Comparison of ENCODE assay signal across 1 cellular context in the genomic region with DNA sequence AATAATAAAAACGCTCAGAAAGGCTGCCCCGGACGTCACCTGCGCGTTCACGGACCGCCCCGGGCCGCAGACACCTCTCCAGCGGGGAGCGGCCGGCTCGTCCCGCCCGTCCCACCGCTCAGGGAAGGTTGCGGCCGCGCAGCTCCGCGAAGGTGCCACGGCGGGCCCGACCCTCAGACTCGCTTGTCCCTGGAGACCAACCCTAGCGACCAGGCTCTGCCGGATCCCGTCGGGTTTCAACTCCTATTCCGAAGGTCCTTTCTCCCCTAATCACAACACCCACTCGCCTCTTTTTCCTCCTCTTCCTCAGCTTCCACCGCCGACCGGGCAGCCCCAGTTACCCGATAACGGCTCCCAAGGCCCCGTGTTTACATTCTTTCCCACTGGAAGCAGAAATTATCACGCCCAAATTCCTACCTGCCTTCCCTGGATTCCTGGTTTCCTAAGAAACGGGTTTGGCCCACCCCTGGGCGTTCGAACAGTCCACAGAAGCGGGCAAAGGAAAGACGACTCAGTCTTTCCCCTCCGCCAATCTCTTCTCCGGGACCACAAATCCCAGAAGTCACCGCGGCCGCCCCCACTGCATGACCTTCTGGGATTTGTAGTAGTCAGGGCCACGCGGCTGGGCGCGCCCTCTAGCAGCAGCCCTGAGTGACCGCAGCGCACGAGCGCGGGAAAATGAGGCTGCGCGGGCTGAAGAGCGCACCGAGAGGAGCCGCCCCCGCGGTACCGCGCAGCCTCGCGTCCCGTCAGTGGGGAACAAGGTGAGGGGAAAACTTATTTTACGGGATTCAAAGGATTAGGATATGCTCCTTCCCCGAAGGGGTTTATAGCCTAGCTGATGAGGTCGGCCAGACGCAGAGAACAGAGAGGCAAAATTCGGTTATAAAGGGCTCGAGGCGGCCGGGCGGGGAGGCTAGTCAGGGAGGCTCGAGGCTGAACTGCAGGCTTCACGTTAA.
A peak's percentile ranks its signal among the peaks of the same experiment; 100 is the strongest.
TF ChIP-seq lines count a peak whose summit lies in the region.

A gene with protein sequence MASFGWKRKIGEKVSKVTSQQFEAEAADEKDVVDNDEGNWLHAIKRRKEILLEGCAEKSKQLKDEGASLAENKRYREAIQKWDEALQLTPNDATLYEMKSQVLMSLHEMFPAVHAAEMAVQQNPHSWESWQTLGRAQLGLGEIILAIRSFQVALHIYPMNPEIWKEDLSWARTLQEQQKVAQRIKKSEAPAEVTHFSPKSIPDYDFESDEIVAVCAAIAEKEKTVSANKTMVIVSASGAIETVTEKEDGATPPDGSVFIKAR (minus strand): TSS at position 555 of the 959 bp plus-strand sequence. CDS start 8,943 bp downstream, outside the sequence.

TF ChIP-seq in HepG2, 621 proteins besides CTCF, POLR2A, EP300 and RAD21 (continued from another document and continues in another):
- TF ChIP-seq, protein P1, sequence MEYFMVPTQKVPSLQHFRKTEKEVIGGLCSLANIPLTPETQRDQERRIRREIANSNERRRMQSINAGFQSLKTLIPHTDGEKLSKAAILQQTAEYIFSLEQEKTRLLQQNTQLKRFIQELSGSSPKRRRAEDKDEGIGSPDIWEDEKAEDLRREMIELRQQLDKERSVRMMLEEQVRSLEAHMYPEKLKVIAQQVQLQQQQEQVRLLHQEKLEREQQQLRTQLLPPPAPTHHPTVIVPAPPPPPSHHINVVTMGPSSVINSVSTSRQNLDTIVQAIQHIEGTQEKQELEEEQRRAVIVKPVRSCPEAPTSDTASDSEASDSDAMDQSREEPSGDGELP (IDR thresholded peaks at IDR 0.05; ENCODE audit: borderline replicate concordance, low read depth) = 0 out of 2 replicates have a peak, but pooled peaks have one; percentile 15
- no peak for TF ChIP-seq JARID2 (CRISPR knock-in tag; IDR thresholded peaks at IDR 0.05; ENCODE audit: insufficient replicate concordance)
- TF ChIP-seq ZNF430 (CRISPR knock-in tag; IDR thresholded peaks at IDR 0.05) = peak; percentile 82; the same call in 1 of the 2 replicates
- no peak for TF ChIP-seq ZFP37 (CRISPR knock-in tag; IDR thresholded peaks at IDR 0.05; ENCODE audit: borderline replicate concordance)
- no peak for TF ChIP-seq ZBTB7B (CRISPR knock-in tag; IDR thresholded peaks at IDR 0.05)
- peak; percentile 55 for TF ChIP-seq MED1 (CRISPR knock-in tag; IDR thresholded peaks at IDR 0.05)
- TF ChIP-seq MLLT10 (CRISPR knock-in tag; IDR thresholded peaks at IDR 0.05) = no peak
- no peak; the same call in 1 of the 2 replicates for TF ChIP-seq ZNF83 (CRISPR knock-in tag; IDR thresholded peaks at IDR 0.05; ENCODE audit: borderline replicate concordance)
- no peak for TF ChIP-seq ZNF672 (CRISPR knock-in tag; IDR thresholded peaks at IDR 0.05)
- TF ChIP-seq ZNF589 (CRISPR knock-in tag; conservative IDR thresholded peaks at IDR 0.05) = peak; percentile 72; the same call in 1 of the 2 replicates
- peak; percentile 81; the same call in 1 of the 2 replicates for TF ChIP-seq ELF4 (CRISPR knock-in tag; IDR thresholded peaks at IDR 0.05; ENCODE audit: borderline replicate concordance)
- TF ChIP-seq ZNF256 (CRISPR knock-in tag; conservative IDR thresholded peaks at IDR 0.05) = no peak
- peak; percentile 99 for TF ChIP-seq THAP11 (CRISPR knock-in tag; IDR thresholded peaks at IDR 0.05)
- peak; percentile 87 for TF ChIP-seq SUZ12 (IDR thresholded peaks at IDR 0.05; ENCODE audit: low read depth, low read length)
- TF ChIP-seq KAT8 (CRISPR knock-in tag; IDR thresholded peaks at IDR 0.05) = peak; percentile 68; the same call in 1 of the 2 replicates
- peak; percentile 71; the same call in 1 of the 2 replicates for TF ChIP-seq AHR (CRISPR knock-in tag; IDR thresholded peaks at IDR 0.05)
- TF ChIP-seq, protein P2, sequence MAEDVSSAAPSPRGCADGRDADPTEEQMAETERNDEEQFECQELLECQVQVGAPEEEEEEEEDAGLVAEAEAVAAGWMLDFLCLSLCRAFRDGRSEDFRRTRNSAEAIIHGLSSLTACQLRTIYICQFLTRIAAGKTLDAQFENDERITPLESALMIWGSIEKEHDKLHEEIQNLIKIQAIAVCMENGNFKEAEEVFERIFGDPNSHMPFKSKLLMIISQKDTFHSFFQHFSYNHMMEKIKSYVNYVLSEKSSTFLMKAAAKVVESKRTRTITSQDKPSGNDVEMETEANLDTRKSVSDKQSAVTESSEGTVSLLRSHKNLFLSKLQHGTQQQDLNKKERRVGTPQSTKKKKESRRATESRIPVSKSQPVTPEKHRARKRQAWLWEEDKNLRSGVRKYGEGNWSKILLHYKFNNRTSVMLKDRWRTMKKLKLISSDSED (CRISPR knock-in tag; IDR thresholded peaks at IDR 0.05) = no peak
- TF ChIP-seq ZSCAN30 (CRISPR knock-in tag; IDR thresholded peaks at IDR 0.05) = peak; percentile 74; the same call in 1 of the 2 replicates
- TF ChIP-seq CEBPB (IDR thresholded peaks at IDR 0.05; ENCODE audit: borderline replicate concordance, low read depth, low read length) = no peak
- TF ChIP-seq REL (CRISPR knock-in tag; conservative IDR thresholded peaks at IDR 0.05) = peak; percentile 83; the same call in 1 of the 2 replicates
- no peak for TF ChIP-seq CCAR2 (optimal IDR thresholded peaks at IDR 0.05; ENCODE audit: low read depth, low read length)
- TF ChIP-seq ASH2L (IDR thresholded peaks at IDR 0.05; ENCODE audit: insufficient read length, low read depth, low read length) = peak; percentile 88
- TF ChIP-seq, protein P3, sequence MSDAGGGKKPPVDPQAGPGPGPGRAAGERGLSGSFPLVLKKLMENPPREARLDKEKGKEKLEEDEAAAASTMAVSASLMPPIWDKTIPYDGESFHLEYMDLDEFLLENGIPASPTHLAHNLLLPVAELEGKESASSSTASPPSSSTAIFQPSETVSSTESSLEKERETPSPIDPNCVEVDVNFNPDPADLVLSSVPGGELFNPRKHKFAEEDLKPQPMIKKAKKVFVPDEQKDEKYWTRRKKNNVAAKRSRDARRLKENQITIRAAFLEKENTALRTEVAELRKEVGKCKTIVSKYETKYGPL (CRISPR knock-in tag; IDR thresholded peaks at IDR 0.05) = no peak
- 0 out of 2 replicates have a peak, but pooled peaks have one; percentile 48 for TF ChIP-seq EED (CRISPR knock-in tag; IDR thresholded peaks at IDR 0.05)
- TF ChIP-seq KLF6 (CRISPR knock-in tag; IDR thresholded peaks at IDR 0.05) = peak; percentile 50; the same call in 1 of the 2 replicates
- TF ChIP-seq ZFP62 (CRISPR knock-in tag; IDR thresholded peaks at IDR 0.05) = peak; percentile 67; the same call in 1 of the 2 replicates
- TF ChIP-seq ZMYM4 (CRISPR knock-in tag; IDR thresholded peaks at IDR 0.05) = peak; percentile 90
- TF ChIP-seq, protein P4, sequence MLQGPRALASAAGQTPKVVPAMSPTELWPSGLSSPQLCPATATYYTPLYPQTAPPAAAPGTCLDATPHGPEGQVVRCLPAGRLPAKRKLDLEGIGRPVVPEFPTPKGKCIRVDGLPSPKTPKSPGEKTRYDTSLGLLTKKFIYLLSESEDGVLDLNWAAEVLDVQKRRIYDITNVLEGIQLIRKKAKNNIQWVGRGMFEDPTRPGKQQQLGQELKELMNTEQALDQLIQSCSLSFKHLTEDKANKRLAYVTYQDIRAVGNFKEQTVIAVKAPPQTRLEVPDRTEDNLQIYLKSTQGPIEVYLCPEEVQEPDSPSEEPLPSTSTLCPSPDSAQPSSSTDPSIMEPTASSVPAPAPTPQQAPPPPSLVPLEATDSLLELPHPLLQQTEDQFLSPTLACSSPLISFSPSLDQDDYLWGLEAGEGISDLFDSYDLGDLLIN (CRISPR knock-in tag; IDR thresholded peaks at IDR 0.05; ENCODE audit: borderline replicate concordance) = peak; percentile 97; the same call in 1 of the 2 replicates
- peak; percentile 76 for TF ChIP-seq GFI1 (CRISPR knock-in tag; IDR thresholded peaks at IDR 0.05; ENCODE audit: borderline replicate concordance)
- peak; percentile 34; the same call in 1 of the 2 replicates for TF ChIP-seq ZBTB38 (CRISPR knock-in tag; IDR thresholded peaks at IDR 0.05)
- TF ChIP-seq ZNF121 (CRISPR knock-in tag; IDR thresholded peaks at IDR 0.05) = no peak
- no peak; the same call in 1 of the 2 replicates for TF ChIP-seq DR1 (CRISPR knock-in tag; IDR thresholded peaks at IDR 0.05)
- no peak for TF ChIP-seq PTBP1 (IDR thresholded peaks at IDR 0.05; ENCODE audit: low read depth, low read length, poor library complexity, severe bottlenecking)
- TF ChIP-seq ARHGAP35 (CRISPR knock-in tag; IDR thresholded peaks at IDR 0.05; ENCODE audit: borderline replicate concordance) = no peak
- TF ChIP-seq, protein P5, sequence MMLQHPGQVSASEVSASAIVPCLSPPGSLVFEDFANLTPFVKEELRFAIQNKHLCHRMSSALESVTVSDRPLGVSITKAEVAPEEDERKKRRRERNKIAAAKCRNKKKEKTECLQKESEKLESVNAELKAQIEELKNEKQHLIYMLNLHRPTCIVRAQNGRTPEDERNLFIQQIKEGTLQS (CRISPR knock-in tag; IDR thresholded peaks at IDR 0.05) = 0 out of 2 replicates have a peak, but pooled peaks have one; percentile 12
- TF ChIP-seq ZNF432 (CRISPR knock-in tag; IDR thresholded peaks at IDR 0.05; ENCODE audit: borderline replicate concordance) = no peak
- TF ChIP-seq, protein P6, sequence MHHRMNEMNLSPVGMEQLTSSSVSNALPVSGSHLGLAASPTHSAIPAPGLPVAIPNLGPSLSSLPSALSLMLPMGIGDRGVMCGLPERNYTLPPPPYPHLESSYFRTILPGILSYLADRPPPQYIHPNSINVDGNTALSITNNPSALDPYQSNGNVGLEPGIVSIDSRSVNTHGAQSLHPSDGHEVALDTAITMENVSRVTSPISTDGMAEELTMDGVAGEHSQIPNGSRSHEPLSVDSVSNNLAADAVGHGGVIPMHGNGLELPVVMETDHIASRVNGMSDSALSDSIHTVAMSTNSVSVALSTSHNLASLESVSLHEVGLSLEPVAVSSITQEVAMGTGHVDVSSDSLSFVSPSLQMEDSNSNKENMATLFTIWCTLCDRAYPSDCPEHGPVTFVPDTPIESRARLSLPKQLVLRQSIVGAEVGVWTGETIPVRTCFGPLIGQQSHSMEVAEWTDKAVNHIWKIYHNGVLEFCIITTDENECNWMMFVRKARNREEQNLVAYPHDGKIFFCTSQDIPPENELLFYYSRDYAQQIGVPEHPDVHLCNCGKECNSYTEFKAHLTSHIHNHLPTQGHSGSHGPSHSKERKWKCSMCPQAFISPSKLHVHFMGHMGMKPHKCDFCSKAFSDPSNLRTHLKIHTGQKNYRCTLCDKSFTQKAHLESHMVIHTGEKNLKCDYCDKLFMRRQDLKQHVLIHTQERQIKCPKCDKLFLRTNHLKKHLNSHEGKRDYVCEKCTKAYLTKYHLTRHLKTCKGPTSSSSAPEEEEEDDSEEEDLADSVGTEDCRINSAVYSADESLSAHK (CRISPR knock-in tag; IDR thresholded peaks at IDR 0.05; ENCODE audit: borderline replicate concordance) = no peak
- TF ChIP-seq RBM22 (optimal IDR thresholded peaks at IDR 0.05; ENCODE audit: low read length) = peak; percentile 97
- peak; percentile 73 for TF ChIP-seq MIXL1 (CRISPR knock-in tag; IDR thresholded peaks at IDR 0.05)
- peak; percentile 69; the same call in 1 of the 2 replicates for TF ChIP-seq ZNF510 (CRISPR knock-in tag; IDR thresholded peaks at IDR 0.05; ENCODE audit: low read depth)
- no peak for TF ChIP-seq RORA (CRISPR knock-in tag; IDR thresholded peaks at IDR 0.05)
- TF ChIP-seq, protein P7, sequence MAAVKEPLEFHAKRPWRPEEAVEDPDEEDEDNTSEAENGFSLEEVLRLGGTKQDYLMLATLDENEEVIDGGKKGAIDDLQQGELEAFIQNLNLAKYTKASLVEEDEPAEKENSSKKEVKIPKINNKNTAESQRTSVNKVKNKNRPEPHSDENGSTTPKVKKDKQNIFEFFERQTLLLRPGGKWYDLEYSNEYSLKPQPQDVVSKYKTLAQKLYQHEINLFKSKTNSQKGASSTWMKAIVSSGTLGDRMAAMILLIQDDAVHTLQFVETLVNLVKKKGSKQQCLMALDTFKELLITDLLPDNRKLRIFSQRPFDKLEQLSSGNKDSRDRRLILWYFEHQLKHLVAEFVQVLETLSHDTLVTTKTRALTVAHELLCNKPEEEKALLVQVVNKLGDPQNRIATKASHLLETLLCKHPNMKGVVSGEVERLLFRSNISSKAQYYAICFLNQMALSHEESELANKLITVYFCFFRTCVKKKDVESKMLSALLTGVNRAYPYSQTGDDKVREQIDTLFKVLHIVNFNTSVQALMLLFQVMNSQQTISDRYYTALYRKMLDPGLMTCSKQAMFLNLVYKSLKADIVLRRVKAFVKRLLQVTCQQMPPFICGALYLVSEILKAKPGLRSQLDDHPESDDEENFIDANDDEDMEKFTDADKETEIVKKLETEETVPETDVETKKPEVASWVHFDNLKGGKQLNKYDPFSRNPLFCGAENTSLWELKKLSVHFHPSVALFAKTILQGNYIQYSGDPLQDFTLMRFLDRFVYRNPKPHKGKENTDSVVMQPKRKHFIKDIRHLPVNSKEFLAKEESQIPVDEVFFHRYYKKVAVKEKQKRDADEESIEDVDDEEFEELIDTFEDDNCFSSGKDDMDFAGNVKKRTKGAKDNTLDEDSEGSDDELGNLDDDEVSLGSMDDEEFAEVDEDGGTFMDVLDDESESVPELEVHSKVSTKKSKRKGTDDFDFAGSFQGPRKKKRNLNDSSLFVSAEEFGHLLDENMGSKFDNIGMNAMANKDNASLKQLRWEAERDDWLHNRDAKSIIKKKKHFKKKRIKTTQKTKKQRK (IDR thresholded peaks at IDR 0.05; ENCODE audit: low read length) = no peak
- TF ChIP-seq, protein P8, sequence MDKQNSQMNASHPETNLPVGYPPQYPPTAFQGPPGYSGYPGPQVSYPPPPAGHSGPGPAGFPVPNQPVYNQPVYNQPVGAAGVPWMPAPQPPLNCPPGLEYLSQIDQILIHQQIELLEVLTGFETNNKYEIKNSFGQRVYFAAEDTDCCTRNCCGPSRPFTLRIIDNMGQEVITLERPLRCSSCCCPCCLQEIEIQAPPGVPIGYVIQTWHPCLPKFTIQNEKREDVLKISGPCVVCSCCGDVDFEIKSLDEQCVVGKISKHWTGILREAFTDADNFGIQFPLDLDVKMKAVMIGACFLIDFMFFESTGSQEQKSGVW (CRISPR knock-in tag; IDR thresholded peaks at IDR 0.05; ENCODE audit: borderline replicate concordance) = no peak
- no peak for TF ChIP-seq SMAD9 (CRISPR knock-in tag; IDR thresholded peaks at IDR 0.05)
- no peak for TF ChIP-seq GTF2F1 (IDR thresholded peaks at IDR 0.05; ENCODE audit: low read length)
- peak; percentile 70 for TF ChIP-seq CBX1 (IDR thresholded peaks at IDR 0.05; ENCODE audit: low read depth)
- TF ChIP-seq ZNF557 (CRISPR knock-in tag; IDR thresholded peaks at IDR 0.05) = 0 out of 2 replicates have a peak, but pooled peaks have one; percentile 18
- peak; percentile 83 for TF ChIP-seq SAP130 (CRISPR knock-in tag; IDR thresholded peaks at IDR 0.05; ENCODE audit: low read depth)
- TF ChIP-seq, protein P9, sequence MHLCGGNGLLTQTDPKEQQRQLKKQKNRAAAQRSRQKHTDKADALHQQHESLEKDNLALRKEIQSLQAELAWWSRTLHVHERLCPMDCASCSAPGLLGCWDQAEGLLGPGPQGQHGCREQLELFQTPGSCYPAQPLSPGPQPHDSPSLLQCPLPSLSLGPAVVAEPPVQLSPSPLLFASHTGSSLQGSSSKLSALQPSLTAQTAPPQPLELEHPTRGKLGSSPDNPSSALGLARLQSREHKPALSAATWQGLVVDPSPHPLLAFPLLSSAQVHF (CRISPR knock-in tag; IDR thresholded peaks at IDR 0.05) = 0 out of 2 replicates have a peak, but pooled peaks have one; percentile 56
- TF ChIP-seq FOSL2 (CRISPR knock-in tag; IDR thresholded peaks at IDR 0.05) = peak; percentile 73
- peak; percentile 73; the same call in 1 of the 2 replicates for TF ChIP-seq RNF2 (conservative IDR thresholded peaks at IDR 0.05; ENCODE audit: low read depth)
- TF ChIP-seq NCOA1 (CRISPR knock-in tag; IDR thresholded peaks at IDR 0.05) = peak; percentile 79; the same call in 1 of the 2 replicates
